Comparison of ENCODE assay signal across 28 cellular contexts in genomic region chr2:173834124-173834523, GRCh38.
"Had no signal": no experiment of that assay in that cellular context is flagged by ENCODE, and none has a peak within 500 bp of the region (broad histone marks: within the 10 kb centered on the region; RNA-seq: fewer than 3 reads in every experiment).

No MANE protein-coding gene starts in this region.

- H2AFZ ChIP-seq: neural progenitor cell, parathyroid adenoma had no signal

- H3K79me2 ChIP-seq: parathyroid adenoma had no signal

- DNase-seq: naive thymus-derived CD8-positive, alpha-beta T cell; occipital lobe; ovary; posterior cingulate gyrus; psoas muscle; right cardiac atrium; right lobe of liver; sigmoid colon; small intestine; stimulated activated CD4-positive, alpha-beta T cell treated with anti-CD3 and anti-CD28 coated beads, Interleukin-15, amount 100 ng/mL, for 24 hours; stimulated activated CD4-positive, alpha-beta T cell treated with anti-CD3 and anti-CD28 coated beads, Interleukin-2, amount 100 ng/mL, for 24 hours; stimulated activated CD4-positive, alpha-beta T cell treated with anti-CD3 and anti-CD28 coated beads, Interleukin-2, amount 100 ng/mL, for 48 hours; stimulated activated CD4-positive, alpha-beta T cell treated with anti-CD3 and anti-CD28 coated beads, Interleukin-4, amount 100 ng/mL, for 24 hours; stimulated activated naive B cell treated with anti-CD40 and anti-IgM and Interleukin-4, amounts not matched to agents 10 μg/mL and 1 μg/mL and 100 μg/mL, for 72 hours; stimulated activated naive CD4-positive, alpha-beta T cell treated with Interleukin-2 at 50 U/mL for 16 hours; stomach; thyroid gland; trophoblast cell had no signal

- H3K4me1 Mint-ChIP-seq: naive thymus-derived CD8-positive, alpha-beta T cell; stimulated activated effector memory CD8-positive, alpha-beta T cell treated with anti-CD3 and anti-CD28 coated beads, Interleukin-12 subunit alpha, Interleukin-12 subunit beta, amount 100 ng/mL, for 72 hours; stimulated activated naive B cell treated with anti-CD40 and anti-IgM and Interleukin-4, amounts not matched to agents 10 μg/mL and 1 μg/mL and 100 μg/mL, for 72 hours had no signal

- H3K36me3 ChIP-seq: neural progenitor cell, ovary, right lobe of liver, sigmoid colon, stomach, thoracic aorta, thyroid gland, tibial nerve, upper lobe of left lung, vagina had no signal

- H3K27me3 Mint-ChIP-seq: progenitor cell of endocrine pancreas; stimulated activated naive CD8-positive, alpha-beta T cell treated with anti-CD3 and anti-CD28 coated beads, Interleukin-15, Interleukin-2, amounts not matched to agents 100 ng/mL and 50 ng/mL, for 24 hours had no signal

- H3K4me3 Mint-ChIP-seq: naive thymus-derived CD8-positive, alpha-beta T cell; natural killer cell treated with Interleukin-12 subunit alpha and Interleukin-12 subunit beta and Interleukin-15 and Interleukin-18, amount 100 ng/mL, for 72 hours; neural progenitor cell; stimulated activated effector memory CD8-positive, alpha-beta T cell treated with anti-CD3 and anti-CD28 coated beads, Interleukin-12 subunit alpha, Interleukin-12 subunit beta, amount 100 ng/mL, for 72 hours; stimulated activated naive B cell treated with anti-CD40 and anti-IgM and Interleukin-4, amounts not matched to agents 10 μg/mL and 1 μg/mL and 100 μg/mL, for 72 hours; stimulated activated naive CD8-positive, alpha-beta T cell treated with anti-CD3 and anti-CD28 coated beads, Interleukin-15, Interleukin-2, amounts not matched to agents 100 ng/mL and 50 ng/mL, for 24 hours had no signal

- H3K4me1 ChIP-seq: parathyroid adenoma, psoas muscle, right lobe of liver had no signal

- H3K9me3 Mint-ChIP-seq: naive thymus-derived CD8-positive, alpha-beta T cell; natural killer cell treated with Interleukin-12 subunit alpha and Interleukin-12 subunit beta and Interleukin-15 and Interleukin-18, amount 100 ng/mL, for 72 hours; stimulated activated naive B cell treated with anti-CD40 and anti-IgM and Interleukin-4, amounts not matched to agents 10 μg/mL and 1 μg/mL and 100 μg/mL, for 72 hours; stimulated activated naive CD8-positive, alpha-beta T cell treated with anti-CD3 and anti-CD28 coated beads, Interleukin-15, Interleukin-2, amounts not matched to agents 100 ng/mL and 50 ng/mL, for 24 hours had no signal

- H3K27ac Mint-ChIP-seq: naive thymus-derived CD8-positive, alpha-beta T cell; natural killer cell treated with Interleukin-12 subunit alpha and Interleukin-12 subunit beta and Interleukin-15 and Interleukin-18, amount 100 ng/mL, for 72 hours; neural progenitor cell; progenitor cell of endocrine pancreas; stimulated activated effector memory CD8-positive, alpha-beta T cell treated with anti-CD3 and anti-CD28 coated beads, Interleukin-12 subunit alpha, Interleukin-12 subunit beta, amount 100 ng/mL, for 72 hours; stimulated activated naive B cell treated with anti-CD40 and anti-IgM and Interleukin-4, amounts not matched to agents 10 μg/mL and 1 μg/mL and 100 μg/mL, for 72 hours; stimulated activated naive CD8-positive, alpha-beta T cell treated with anti-CD3 and anti-CD28 coated beads, Interleukin-15, Interleukin-2, amounts not matched to agents 100 ng/mL and 50 ng/mL, for 24 hours had no signal

- H3K27ac ChIP-seq: neural progenitor cell, ovary, parathyroid adenoma, psoas muscle, right lobe of liver, sigmoid colon, stomach, thoracic aorta, thyroid gland, tibial nerve, upper lobe of left lung, vagina had no signal

- H3K27me3 ChIP-seq: neural progenitor cell, ovary, right lobe of liver, sigmoid colon, stomach, thyroid gland, tibial nerve, upper lobe of left lung, vagina had no signal

- H3K4me2 ChIP-seq: neural progenitor cell had no signal

- H3K9me3 ChIP-seq: ovary, psoas muscle, right lobe of liver, sigmoid colon, stomach, thoracic aorta, thyroid gland, tibial nerve, upper lobe of left lung, vagina had no signal

- ATAC-seq: naive thymus-derived CD8-positive, alpha-beta T cell; natural killer cell treated with Interleukin-12 subunit alpha and Interleukin-12 subunit beta and Interleukin-15 and Interleukin-18, amount 100 ng/mL, for 72 hours; psoas muscle; right cardiac atrium; right lobe of liver; stimulated activated effector memory CD8-positive, alpha-beta T cell treated with anti-CD3 and anti-CD28 coated beads, Interleukin-12 subunit alpha, Interleukin-12 subunit beta, amount 100 ng/mL, for 72 hours; stimulated activated naive B cell treated with anti-CD40 and anti-IgM and Interleukin-4, amounts not matched to agents 10 μg/mL and 1 μg/mL and 100 μg/mL, for 72 hours had no signal

- H3K4me3 ChIP-seq: neural progenitor cell, ovary, psoas muscle, right lobe of liver, sigmoid colon, stomach, thoracic aorta, thyroid gland, tibial nerve, upper lobe of left lung, vagina had no signal

- H3K9ac ChIP-seq: neural progenitor cell, parathyroid adenoma had no signal

- H3K36me3 Mint-ChIP-seq: naive thymus-derived CD8-positive, alpha-beta T cell; natural killer cell treated with Interleukin-12 subunit alpha and Interleukin-12 subunit beta and Interleukin-15 and Interleukin-18, amount 100 ng/mL, for 72 hours; neural progenitor cell; stimulated activated effector memory CD8-positive, alpha-beta T cell treated with anti-CD3 and anti-CD28 coated beads, Interleukin-12 subunit alpha, Interleukin-12 subunit beta, amount 100 ng/mL, for 72 hours; stimulated activated naive B cell treated with anti-CD40 and anti-IgM and Interleukin-4, amounts not matched to agents 10 μg/mL and 1 μg/mL and 100 μg/mL, for 72 hours had no signal
